ENCODE assay signal across 16 cellular contexts in the genomic region with DNA sequence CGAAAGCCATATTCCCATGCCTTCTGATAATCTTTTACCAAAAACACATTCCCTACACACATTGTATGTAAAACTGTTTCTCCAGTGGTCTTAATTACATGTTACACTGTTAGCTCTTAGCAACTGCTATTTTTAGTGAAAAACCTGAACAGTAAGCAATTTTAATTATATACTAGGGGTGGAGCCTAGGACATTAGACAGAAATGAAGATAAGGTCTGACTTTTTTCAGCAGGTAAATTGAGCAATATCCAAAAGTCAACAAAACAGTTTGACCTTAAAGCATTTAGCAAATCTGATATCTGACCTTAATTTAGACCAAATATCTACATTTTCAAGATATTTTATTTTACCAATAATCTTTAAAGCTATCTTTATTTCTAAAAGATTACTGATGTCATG.
DNase-seq lines count a peak whose midpoint lies in the region; ATAC-seq and TF ChIP-seq lines count a peak whose summit lies in the region.
"Had no signal": no experiment of that assay in that cellular context is flagged by ENCODE, and none has a peak within 500 bp of the region (broad histone marks: within the 10 kb centered on the region; RNA-seq: fewer than 3 reads in every experiment).

No MANE protein-coding gene starts in this region.

- H3K4me2 ChIP-seq in MM.1S (ENCODE audit: low read depth, low read length) (no peak overlapping the region), PC-3 (ENCODE audit: low read length) (no peak overlapping the region)
- H3K4me2 ChIP-seq: BLaER1 treated with 17β-estradiol and CSF1 and Interleukin-3, amounts not matched to agents 10 nM and 100 nM had no signal

- no TSS peak for BruUV-seq in PC-3 (replicated peaks; lab: Mats Ljungman, UMichigan)

- H3K27me3 Mint-ChIP-seq in nephron progenitor cell (ENCODE audit: low read depth, poor library complexity), result peaks cover 3% of the 10 kb centered on the region

- H3K4me1 ChIP-seq in MM.1S (ENCODE audit: low read length) (peaks cover 27% of the 10 kb centered on the region; the same call in 1 of the 2 replicates), PC-3 (ENCODE audit: insufficient read depth, low read length) (no peaks in the 10 kb centered on the region)
- H3K4me1 ChIP-seq: BLaER1 treated with 17β-estradiol and CSF1 and Interleukin-3, amounts not matched to agents 10 nM and 100 nM had no signal

- H3K9me3 ChIP-seq in MM.1S (replicated peaks; ENCODE audit: insufficient read depth, low read length) (no peaks in the 10 kb centered on the region), PC-3 (ENCODE audit: low read length) (no peaks in the 10 kb centered on the region)

- no peaks in the 10 kb centered on the region for H3K79me2 ChIP-seq in MM.1S (ENCODE audit: low read length)
- H3K79me2 ChIP-seq in PC-3 (ENCODE audit: low read length), result no peaks in the 10 kb centered on the region

- H2AFZ ChIP-seq in MM.1S (ENCODE audit: low read length), result no peak overlapping the region
- H2AFZ ChIP-seq in PC-3 (ENCODE audit: low read length), result no peak overlapping the region

- H3K27me3 ChIP-seq in MM.1S (replicated peaks; ENCODE audit: insufficient read depth, low read length), result no peaks in the 10 kb centered on the region
- H3K27me3 ChIP-seq in PC-3 (ENCODE audit: low read length), result peaks cover 9% of the 10 kb centered on the region; the same call in 1 of the 2 replicates
- H3K27me3 ChIP-seq: BLaER1 treated with 17β-estradiol and CSF1 and Interleukin-3, amounts not matched to agents 10 nM and 100 nM had no signal

- ATAC-seq in PC-3, result no peak
- ATAC-seq: CD8-positive, alpha-beta T cell; HCT116; HepG2 had no signal

- no peak overlapping the region for H3K4me3 ChIP-seq in MM.1S (ENCODE audit: low read length)
- no peak overlapping the region for H3K4me3 ChIP-seq in PC-3 (ENCODE audit: low read length)
- H3K4me3 ChIP-seq: BLaER1 treated with 17β-estradiol and CSF1 and Interleukin-3, amounts not matched to agents 10 nM and 100 nM had no signal

- H3K36me3 Mint-ChIP-seq in nephron progenitor cell (ENCODE audit: low read depth), result peaks cover 16% of the 10 kb centered on the region
- H3K36me3 Mint-ChIP-seq: CD8-positive, alpha-beta T cell had no signal

- intact Hi-C loops in PC-3 (cut with micrococcal nuclease), result no loop called here

- no peaks in the 10 kb centered on the region for H4K20me1 ChIP-seq in MM.1S (ENCODE audit: insufficient read depth, low read length)
- no peaks in the 10 kb centered on the region for H4K20me1 ChIP-seq in PC-3 (ENCODE audit: low read length)
- H4K20me1 ChIP-seq: BLaER1 treated with 17β-estradiol and CSF1 and Interleukin-3, amounts not matched to agents 10 nM and 100 nM had no signal

- H3K9ac ChIP-seq in MM.1S (ENCODE audit: low read length) (no peak overlapping the region), PC-3 (ENCODE audit: low read length) (no peak overlapping the region)
- H3K9ac ChIP-seq: BLaER1 treated with 17β-estradiol and CSF1 and Interleukin-3, amounts not matched to agents 10 nM and 100 nM had no signal

- peak overlapping the region; percentile 10 for H3K27ac Mint-ChIP-seq in nephron progenitor cell
- H3K27ac Mint-ChIP-seq: B cell; CD8-positive, alpha-beta T cell; HFFc6 had no signal

- H3K4me1 Mint-ChIP-seq in nephron progenitor cell, result peaks cover 25% of the 10 kb centered on the region
- H3K4me1 Mint-ChIP-seq: B cell had no signal

- H3F3A ChIP-seq in MM.1S (ENCODE audit: insufficient read depth, low read length) (0 out of 2 replicates have a peak, but pooled peaks cover 3% of the 10 kb centered on the region), PC-3 (ENCODE audit: low read length, unreplicated experiment) (no peaks in the 10 kb centered on the region)

- peak; percentile 23 for DNase-seq in MM.1S
- peak; percentile 51 for DNase-seq in RPMI8226
- no peak for DNase-seq in nephron progenitor cell
- DNase-seq in PC-3, result no peak
- no peak for DNase-seq in activated CD4-positive, alpha-beta T cell treated with anti-CD3 and anti-CD28 coated beads for 1 hour
- DNase-seq in NAMALWA (ENCODE audit: low spot score), result no peak
- DNase-seq: Calu3; CD8-positive, alpha-beta T cell; GF-D8; GOT3; H7; HFFc6 had no signal

- CTCF ChIA-PET in PC-3 (lab: Charles Lee), result no interaction called here

- no peak overlapping the region for H3K4me3 Mint-ChIP-seq in nephron progenitor cell
- H3K4me3 Mint-ChIP-seq: B cell; CD8-positive, alpha-beta T cell; HFFc6 had no signal

- H3K36me3 ChIP-seq in MM.1S (replicated peaks; ENCODE audit: insufficient read depth, low read length), result no peaks in the 10 kb centered on the region
- H3K36me3 ChIP-seq in PC-3 (ENCODE audit: low read depth, low read length), result no peaks in the 10 kb centered on the region
- H3K36me3 ChIP-seq: BLaER1 treated with 17β-estradiol and CSF1 and Interleukin-3, amounts not matched to agents 10 nM and 100 nM had no signal

- no peak for TF ChIP-seq CTCF in MM.1S (IDR thresholded peaks at IDR 0.05; ENCODE audit: low read length)
- TF ChIP-seq CTCF in nephron progenitor cell (IDR thresholded peaks at IDR 0.05), result no peak
- TF ChIP-seq CTCF in PC-3 (conservative IDR thresholded peaks at IDR 0.05; ENCODE audit: low read depth, low read length), result no peak

- POLR2A ChIA-PET in PC-3 (lab: Charles Lee; ENCODE audit: unreplicated experiment), result no interaction called here

- no peaks in the 10 kb centered on the region for H3K9me2 ChIP-seq in MM.1S (replicated peaks; ENCODE audit: insufficient read depth, low read length)
- no peaks in the 10 kb centered on the region for H3K9me2 ChIP-seq in PC-3 (replicated peaks; ENCODE audit: low read length)

- H3K9me3 Mint-ChIP-seq in nephron progenitor cell, result peaks cover 45% of the 10 kb centered on the region

- H3K27ac ChIP-seq in MM.1S (ENCODE audit: low read length) (no peak overlapping the region), PC-3 (ENCODE audit: low read length) (no peak overlapping the region)
- H3K27ac ChIP-seq: BLaER1 treated with 17β-estradiol and CSF1 and Interleukin-3, amounts not matched to agents 10 nM and 100 nM had no signal

Comparison
In these comparisons a context has a peak if more than half of its experiments do, and no peak if none do; other contexts are left out.
1. DNase-seq: peak in MM.1S (single experiment) and RPMI8226 (single experiment); none in nephron progenitor cell (single experiment), PC-3 (single experiment), activated CD4-positive, alpha-beta T cell treated with anti-CD3 and anti-CD28 coated beads for 1 hour (single experiment) and NAMALWA (single experiment).